Comparison of ENCODE assay signal across 8 cellular contexts in genomic region chr9:137276757-137277328, GRCh38. TPM values are rescaled to one million over a fixed set of nuclear protein-coding genes. Genes with fewer than 3 reads are reported as not detected.
DNase-seq lines count a peak whose midpoint lies in the region; TF ChIP-seq lines count a peak whose summit lies in the region.

No MANE protein-coding gene starts in this region.

- H3K9ac ChIP-seq in colonic mucosa (ENCODE audit: low read depth in 2 of 2, low read length in 2 of 2): peak overlapping the region; percentile 84 to 97

- WGBS in lower leg skin, 2 donors: 24 to 27% methylated on average over 12 to 15 of the region's 17 CpGs

- H3K27me3 Mint-ChIP-seq in type B pancreatic cell: peaks cover under 1% of the 10 kb centered on the region

- peak overlapping the region; percentile 65 for H3K4me3 Mint-ChIP-seq in type B pancreatic cell

- intact Hi-C loops in colonic mucosa (cut with DNase I) (no loop called here), lower leg skin (cut with DNase I; ENCODE audit: low total_unique reads) (no loop called here)

- peaks cover 17% of the 10 kb centered on the region for H3K4me1 Mint-ChIP-seq in type B pancreatic cell (ENCODE audit: unreplicated experiment)

- no peaks in the 10 kb centered on the region for H3K9me3 ChIP-seq in colonic mucosa

- H3K9me3 Mint-ChIP-seq in type B pancreatic cell: no peaks in the 10 kb centered on the region

- H3K27ac Mint-ChIP-seq in type B pancreatic cell: peak overlapping the region; percentile 26

- CTCF ChIA-PET in GM10248 (lab: Yijun Ruan, JAX): interaction anchor here (1.1 to 2.4 kb wide), 6 partner anchors 8 to 209 kb away, joined by 3 to 11 read pairs (median 5); partner anchors contain the start of gene NRARP

- POLR2A ChIA-PET in GM10248 (lab: Yijun Ruan, JAX): interaction anchor here (0.6 to 2.0 kb wide), 6 partner anchors 10 to 347 kb away, joined by 3 to 7 read pairs (median 4); partner anchors contain the start of gene NRARP

- TF ChIP-seq CTCF in GM06990 (IDR thresholded peaks at IDR 0.05; ENCODE audit: insufficient read depth, low read length, poor library complexity, severe bottlenecking): no peak
- TF ChIP-seq CTCF in colonic mucosa (IDR thresholded peaks at IDR 0.05): no peak
- TF ChIP-seq CTCF in lower leg skin (IDR thresholded peaks at IDR 0.05): no peak
- TF ChIP-seq CTCF in type B pancreatic cell (conservative IDR thresholded peaks at IDR 0.05): no peak
- TF ChIP-seq CTCF in GM10248 (IDR thresholded peaks at IDR 0.05; ENCODE audit: control extremely low read depth, extremely low read depth, low read depth, missing control alignments): no peak

- TF ChIP-seq POLR2A in lower leg skin (IDR thresholded peaks at IDR 0.05): no peak

- H3K4me1 ChIP-seq in colonic mucosa: peaks cover 15% of the 10 kb centered on the region

- H3K27me3 ChIP-seq in GM06990 (replicated peaks; ENCODE audit: control insufficient read depth, insufficient read depth, low read length): no peaks in the 10 kb centered on the region
- H3K27me3 ChIP-seq in colonic mucosa: no peaks in the 10 kb centered on the region

- H3K36me3 Mint-ChIP-seq in type B pancreatic cell: no peaks in the 10 kb centered on the region

- H3K27ac ChIP-seq in colonic mucosa: peak overlapping the region; percentile 90

- H3K36me3 ChIP-seq in GM06990 (ENCODE audit: control insufficient read depth, insufficient read depth, low read length): peaks cover 24% of the 10 kb centered on the region
- H3K36me3 ChIP-seq in colonic mucosa: no peaks in the 10 kb centered on the region

- peak; percentile 48 for DNase-seq in GM06990 (ENCODE audit: extremely low read depth, insufficient read length)
- peak; percentile 76 for DNase-seq in NOMO-1 treated with dmso at 0.1 percent for 144 hours (lab: John Stamatoyannopoulos, UW; ENCODE audit: unreplicated experiment)
- peak; percentile 84 for DNase-seq in colonic mucosa
- peak in 1 of 2 donors; percentile 93 for DNase-seq in lower leg skin (ENCODE audit: low spot score in 2 of 2)
- peak; percentile 68 for DNase-seq in type B pancreatic cell (ENCODE audit: extremely low spot score, unreplicated experiment)
- DNase-seq in T-helper 9 cell: no peak
- no peak for DNase-seq in central memory CD4-positive, alpha-beta T cell
- no peak for DNase-seq in GM10248 (ENCODE audit: extremely low spot score)

- H3K4me3 ChIP-seq in GM06990 (replicated peaks; ENCODE audit: low read depth, low read length): peak overlapping the region; percentile 72
- peak overlapping the region; percentile 55 for H3K4me3 ChIP-seq in colonic mucosa
- H3K4me3 ChIP-seq in lower leg skin (ENCODE audit: low read depth, poor library complexity, severe bottlenecking): peak overlapping the region; percentile 5

RNA-seq across cellular contexts. Expression of gene TOR4A, which starts 0.7 kb away (rescaled TPM):
- total RNA-seq in colonic mucosa: 10 to 100 TPM; 57.1 to 63.9 TPM
- 1 to 10 TPM; 4.9 to 7.4 (median 5.6) TPM for total RNA-seq in lower leg skin
- 2.7 and 4.5 TPM in 2 replicates for total RNA-seq in type B pancreatic cell (ENCODE audit: low replicate concordance)

RNA-seq across cellular contexts. Expression of gene NELFB, which starts 21.7 kb away (rescaled TPM):
- total RNA-seq in colonic mucosa (10 to 100 TPM; 62.1 to 87.1 TPM), lower leg skin (10 to 100 TPM; 40.7 to 52.7 (median 49.9) TPM), type B pancreatic cell (ENCODE audit: low replicate concordance) (52.4 and 61.9 TPM in 2 replicates)

RNA-seq across cellular contexts. Expression of gene NRARP, which starts 25.2 kb away (rescaled TPM):
- 100 to 1,000 TPM; 120 to 178 TPM for total RNA-seq in colonic mucosa
- total RNA-seq in lower leg skin: 10 to 100 TPM; 28.5 to 49.2 (median 41.0) TPM
- total RNA-seq in type B pancreatic cell (ENCODE audit: low replicate concordance): 17.9 and 21.7 TPM in 2 replicates

RNA-seq across cellular contexts. Expression of gene STPG3, which starts 25.8 kb away (rescaled TPM):
- total RNA-seq in colonic mucosa: not detected
- not detected for total RNA-seq in lower leg skin
- total RNA-seq in type B pancreatic cell (ENCODE audit: low replicate concordance): 0.31 TPM in 1 of 2 replicates, not detected in the other

RNA-seq across cellular contexts. Expression of gene TUBB4B, which starts 35.8 kb away (rescaled TPM):
- total RNA-seq in colonic mucosa (100 to 1,000 TPM; 303 to 779 TPM), lower leg skin (100 to 1,000 TPM; 317 to 604 (median 408) TPM), type B pancreatic cell (ENCODE audit: low replicate concordance) (326 and 349 TPM in 2 replicates)

Comparison
In these comparisons a context has a peak if more than half of its experiments do, and no peak if none do; other contexts are left out.
1. DNase-seq: peak in GM06990 (single experiment), NOMO-1 treated with dmso at 0.1 percent for 144 hours (single experiment), colonic mucosa (single experiment) and type B pancreatic cell (single experiment); none in T-helper 9 cell (single experiment), central memory CD4-positive, alpha-beta T cell (single experiment) and GM10248 (single experiment).
2. H3K4me3 ChIP-seq: peak in every context shown above with its lines; median percentile 72 in GM06990; 55 in colonic mucosa; 5 in lower leg skin.
3. RNA of gene TOR4A, which starts 0.7 kb away (total RNA-seq): 57.1 to 63.9 TPM in colonic mucosa; 4.9 to 7.4 TPM in lower leg skin and 2.7 to 4.5 TPM in type B pancreatic cell; every median in the first group is over 4 times any median in the second.